Comparison of ENCODE assay signal across 8 cellular contexts in the genomic region with DNA sequence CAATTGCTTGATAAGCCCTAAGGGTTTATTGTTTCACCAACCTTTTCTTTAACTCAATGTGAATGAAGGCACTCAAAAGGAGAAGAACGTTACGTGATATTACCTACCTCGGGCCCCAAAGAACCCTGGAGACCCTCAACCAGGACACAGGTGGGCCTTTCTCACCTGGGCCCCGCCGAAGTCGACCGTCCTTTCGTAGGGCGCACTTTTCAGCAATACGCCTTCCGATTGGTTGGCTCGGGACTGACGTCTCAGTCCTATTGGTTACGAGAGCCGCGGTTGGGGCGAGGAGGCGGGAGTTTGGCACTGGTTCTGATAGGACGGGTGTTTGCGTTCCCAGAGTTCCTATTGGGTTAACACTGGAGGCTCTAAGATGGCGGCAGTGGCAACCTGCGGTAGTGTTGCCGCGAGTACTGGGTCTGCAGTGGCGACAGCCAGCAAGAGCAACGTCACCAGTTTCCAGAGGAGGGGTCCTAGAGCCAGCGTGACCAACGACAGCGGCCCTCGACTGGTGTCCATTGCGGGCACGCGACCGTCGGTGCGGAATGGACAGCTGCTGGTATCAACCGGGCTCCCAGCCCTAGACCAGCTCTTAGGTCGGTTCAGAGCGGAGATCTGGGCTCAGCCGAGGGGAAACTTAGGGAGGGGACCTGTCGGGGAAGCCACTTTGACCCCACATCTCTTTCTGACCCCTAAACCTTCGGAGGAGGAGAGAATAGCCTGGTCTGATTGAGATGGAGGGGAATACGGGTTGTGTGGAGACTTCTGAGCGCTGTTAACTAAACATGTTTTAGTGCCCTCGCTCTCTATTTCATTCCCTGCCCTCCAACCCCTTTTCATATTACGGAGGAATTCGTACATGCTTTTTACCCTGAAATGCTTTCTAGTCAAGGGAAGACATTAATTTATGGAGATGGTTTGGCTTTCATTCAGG. TPM values are rescaled to one million over a fixed set of nuclear protein-coding genes. Genes with fewer than 3 reads are reported as not detected.
DNase-seq lines count a peak whose midpoint lies in the region; ATAC-seq and TF ChIP-seq lines count a peak whose summit lies in the region.

A gene with protein sequence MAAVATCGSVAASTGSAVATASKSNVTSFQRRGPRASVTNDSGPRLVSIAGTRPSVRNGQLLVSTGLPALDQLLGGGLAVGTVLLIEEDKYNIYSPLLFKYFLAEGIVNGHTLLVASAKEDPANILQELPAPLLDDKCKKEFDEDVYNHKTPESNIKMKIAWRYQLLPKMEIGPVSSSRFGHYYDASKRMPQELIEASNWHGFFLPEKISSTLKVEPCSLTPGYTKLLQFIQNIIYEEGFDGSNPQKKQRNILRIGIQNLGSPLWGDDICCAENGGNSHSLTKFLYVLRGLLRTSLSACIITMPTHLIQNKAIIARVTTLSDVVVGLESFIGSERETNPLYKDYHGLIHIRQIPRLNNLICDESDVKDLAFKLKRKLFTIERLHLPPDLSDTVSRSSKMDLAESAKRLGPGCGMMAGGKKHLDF (plus strand): TSS at position 356 of the 934 bp plus-strand sequence. CDS start 18 bp downstream, at position 374.
A gene with protein sequence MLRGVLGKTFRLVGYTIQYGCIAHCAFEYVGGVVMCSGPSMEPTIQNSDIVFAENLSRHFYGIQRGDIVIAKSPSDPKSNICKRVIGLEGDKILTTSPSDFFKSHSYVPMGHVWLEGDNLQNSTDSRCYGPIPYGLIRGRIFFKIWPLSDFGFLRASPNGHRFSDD (minus strand): TSS at position 211 of the 934 bp plus-strand sequence. CDS start 46,346 bp downstream, outside the sequence.

- TF ChIP-seq CTCF in OCI-LY3 (IDR thresholded peaks at IDR 0.05; ENCODE audit: low read depth, low read length), result no peak

- H3K36me3 ChIP-seq in OCI-LY3 (replicated peaks; ENCODE audit: low read depth, low read length), result peaks cover 3% of the 10 kb centered on the region

- peaks cover 15% of the 10 kb centered on the region for H3K4me1 ChIP-seq in OCI-LY3 (ENCODE audit: low read length)
- H3K4me1 ChIP-seq in mononuclear cell (ENCODE audit: insufficient read depth, low read length), result peaks cover 7% of the 10 kb centered on the region

- H2AFZ ChIP-seq in OCI-LY3 (ENCODE audit: low read depth, low read length), result peak within 1 kb of the TSS; percentile 88

- ATAC-seq in GM21515 (IDR thresholded peaks at IDR 0.05; ENCODE audit: unreplicated experiment), result peak; percentile 100

- peaks cover 67% of the 10 kb centered on the region for H3K79me2 ChIP-seq in OCI-LY3 (ENCODE audit: low read length)

- peak within 1 kb of the TSS; percentile 82 for H3K4me2 ChIP-seq in OCI-LY3 (ENCODE audit: low read length)

- H3K27me3 ChIP-seq in OCI-LY3 (ENCODE audit: low read depth, low read length), result no peaks in the 10 kb centered on the region
- H3K27me3 ChIP-seq in mononuclear cell (ENCODE audit: insufficient read depth, low read length), result no peaks in the 10 kb centered on the region

- peaks cover 10% of the 10 kb centered on the region for H4K20me1 ChIP-seq in OCI-LY3 (ENCODE audit: insufficient read depth, low read length)

- H3K9ac ChIP-seq in OCI-LY3 (ENCODE audit: low read length), result peak within 1 kb of the TSS; percentile 90

- peak; percentile 97 for DNase-seq in D341Med (ENCODE audit: low spot score)
- DNase-seq in HuH-7 (ENCODE audit: low spot score), result peak; percentile 98
- DNase-seq in activated CD8-positive, alpha-beta memory T cell treated with anti-CD3 and anti-CD28 coated beads, Interleukin-2, amount 50 U/mL, for 48 hours, result peak; percentile 94
- peak; percentile 97 for DNase-seq in epidermal melanocyte (ENCODE audit: insufficient read length, low spot score)
- DNase-seq in stimulated activated CD8-positive, alpha-beta memory T cell treated with anti-CD3 and anti-CD28 coated beads, Interleukin-4, amount 100 ng/mL, for 1 hour (ENCODE audit: low read depth in 2 of 2, low spot score in 1 of 2), result peak; percentile 89 to 91

- peak within 1 kb of the TSS; percentile 40; the same call in 1 of the 2 replicates for H3K27ac ChIP-seq in OCI-LY3 (ENCODE audit: low read length)

- H3K4me3 ChIP-seq in OCI-LY3 (ENCODE audit: low read length) (peak within 1 kb of the TSS; percentile 85), mononuclear cell (ENCODE audit: low read length) (peak within 1 kb of the TSS; percentile 94)

- H3K9me3 ChIP-seq in OCI-LY3 (ENCODE audit: insufficient read depth, low read length), result no peaks in the 10 kb centered on the region
- H3K9me3 ChIP-seq in mononuclear cell (ENCODE audit: low read depth, low read length), result no peaks in the 10 kb centered on the region

RNA-seq across cellular contexts. Expression of the first gene that starts in this region (rescaled TPM):
- total RNA-seq in mononuclear cell, result 17.7 TPM

RNA-seq across cellular contexts. Expression of the second gene that starts in this region (rescaled TPM):
- total RNA-seq in mononuclear cell, result 11.6 TPM

Comparison
In these comparisons a context has a peak if more than half of its experiments do, and no peak if none do; other contexts are left out.
1. Peak in every context shown above with its lines: DNase-seq, ATAC-seq, H3K4me3 ChIP-seq and H3K27ac ChIP-seq.